8 cellular contexts compared by ENCODE assay signal in genomic region chr2:46493241-46493970, GRCh38. TPM values are rescaled to one million over a fixed set of nuclear protein-coding genes. Genes with fewer than 3 reads are reported as not detected.
DNase-seq lines count a peak whose midpoint lies in the region; ATAC-seq and TF ChIP-seq lines count a peak whose summit lies in the region.

No MANE protein-coding gene starts in this region.

- DNase-seq in GM10266 (ENCODE audit: extremely low spot score) (peak; percentile 76), HK-2 (ENCODE audit: unreplicated experiment) (peak; percentile 20), epithelial cell of esophagus (ENCODE audit: low read depth) (peak; percentile 76), cerebellum (ENCODE audit: low spot score) (no peak), OCI-M2 (lab: John Stamatoyannopoulos, UW; ENCODE audit: unreplicated experiment) (no peak), iPS-NIHi7 (ENCODE audit: extremely low spot score) (no peak), sciatic nerve (ENCODE audit: low spot score) (no peak)

- no peak overlapping the region for H3K4me3 ChIP-seq in epithelial cell of esophagus (ENCODE audit: low read length)

- TF ChIP-seq CTCF in GM10266 (IDR thresholded peaks at IDR 0.05; ENCODE audit: control insufficient read depth, insufficient read depth, low read depth, missing control alignments) (no peak), epithelial cell of esophagus (IDR thresholded peaks at IDR 0.05; ENCODE audit: insufficient read depth, low read depth, low read length, missing control alignments) (no peak)

- peak; percentile 60 for ATAC-seq in GM21526 (IDR thresholded peaks at IDR 0.05; ENCODE audit: low FRiP score, unreplicated experiment)
- no peak for ATAC-seq in sciatic nerve

- intact Hi-C loops in sciatic nerve (cut with DNase I) = no loop called here

RNA-seq across cellular contexts. Expression of gene TMEM247, which starts 14.0 kb away (rescaled TPM):
- total RNA-seq in cerebellum = not detected
- not detected for total RNA-seq in sciatic nerve

RNA-seq across cellular contexts. Expression of gene RHOQ, which starts 48.9 kb away (rescaled TPM):
- total RNA-seq in cerebellum = 25.9 TPM
- total RNA-seq in sciatic nerve = 152 TPM

RNA-seq across cellular contexts. Expression of gene ATP6V1E2, which starts 49.0 kb away (rescaled TPM):
- total RNA-seq in cerebellum = 7.1 TPM
- total RNA-seq in sciatic nerve = 6.7 TPM

Comparison
In these comparisons a context has a peak if more than half of its experiments do, and no peak if none do; other contexts are left out.
1. DNase-seq: peak in GM10266 (single experiment), HK-2 (single experiment) and epithelial cell of esophagus (single experiment); none in cerebellum (single experiment), OCI-M2 (single experiment), iPS-NIHi7 (single experiment) and sciatic nerve (single experiment).